Comparison of ENCODE assay signal across 18 cellular contexts in the genomic region with DNA sequence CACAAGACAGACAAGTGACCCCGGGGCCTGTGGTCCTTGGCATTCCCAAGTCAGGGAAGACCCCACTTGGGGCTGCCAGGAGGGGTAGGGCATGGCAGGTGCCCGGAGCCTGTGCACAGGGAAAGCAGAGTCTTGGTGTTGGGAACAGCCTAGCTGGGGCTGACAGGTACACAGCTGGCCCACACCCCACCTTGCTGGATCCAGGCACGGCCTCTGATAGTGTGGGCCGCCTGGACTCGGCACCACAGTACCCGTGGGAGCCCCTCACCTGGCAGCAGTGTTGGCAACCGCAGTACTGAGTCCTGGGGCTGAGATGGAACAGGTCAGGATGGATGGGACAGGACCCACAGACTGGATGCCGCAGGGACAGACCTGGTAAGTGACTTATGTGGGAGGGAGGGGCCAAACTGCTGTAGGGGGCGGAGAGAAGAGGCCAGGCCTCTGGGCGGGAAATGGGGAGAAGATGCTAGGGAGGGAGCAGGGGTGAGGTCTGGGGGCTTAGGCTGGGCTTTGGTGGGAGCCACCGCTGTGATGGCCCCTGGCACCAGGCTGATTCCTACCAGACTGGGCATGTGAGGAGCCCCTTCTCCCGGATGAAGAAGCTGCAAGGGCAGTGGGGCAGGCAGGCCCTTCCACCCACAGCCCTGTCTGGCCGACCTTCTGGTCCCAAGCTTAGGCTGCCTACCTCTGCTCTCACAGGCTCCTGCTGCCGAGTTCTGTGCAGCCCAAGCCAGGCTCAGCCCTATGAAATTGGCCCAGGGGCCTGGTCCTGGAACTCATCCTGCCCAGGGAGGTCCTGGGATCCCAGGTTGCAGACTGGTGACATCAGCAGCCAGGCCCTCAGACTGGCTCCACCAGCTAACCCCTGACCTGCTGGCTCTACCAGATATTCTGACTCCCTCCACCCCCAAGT. TPM values are rescaled to one million over a fixed set of nuclear protein-coding genes. Genes with fewer than 3 reads are reported as not detected.
DNase-seq lines count a peak whose midpoint lies in the region; ATAC-seq and TF ChIP-seq lines count a peak whose summit lies in the region.
"Had no signal": no experiment of that assay in that cellular context is flagged by ENCODE, and none has a peak within 500 bp of the region (broad histone marks: within the 10 kb centered on the region; RNA-seq: fewer than 3 reads in every experiment).

A gene (minus strand): TSS at position 357 of the 913 bp plus-strand sequence. CDS start 825 bp downstream, outside the sequence.

- no peaks in the 10 kb centered on the region for H4K20me1 ChIP-seq in HCT116 (ENCODE audit: insufficient read depth)

- H2AK5ac ChIP-seq in neuronal stem cell (ENCODE audit: low read depth, low read length) = no peak within 1 kb of the TSS

- H3K4me2 ChIP-seq in HCT116 (ENCODE audit: low read length) = no peak within 1 kb of the TSS
- no peak within 1 kb of the TSS for H3K4me2 ChIP-seq in neuronal stem cell (ENCODE audit: insufficient read depth, low read length, poor library complexity, severe bottlenecking)

- no peak within 1 kb of the TSS for H3K14ac ChIP-seq in neuronal stem cell (ENCODE audit: low read length)

- CTCF ChIA-PET in HCT116 (lab: Charles Lee) (no interaction called here), T-cell (lab: Charles Lee) (no interaction called here)

- H3K27ac Mint-ChIP-seq in T-cell = no peak within 1 kb of the TSS
- H3K27ac Mint-ChIP-seq: activated CD4-positive, alpha-beta T cell treated with anti-CD3 and anti-CD28 coated beads for 36 hours had no signal

- ATAC-seq in HCT116 = peak; percentile 48
- no peak for ATAC-seq in HG03196 (IDR thresholded peaks at IDR 0.05; ENCODE audit: unreplicated experiment)
- ATAC-seq in T-cell (replicated peaks in 1 of 4) = no peak
- ATAC-seq: activated CD4-positive, alpha-beta T cell treated with anti-CD3 and anti-CD28 coated beads for 36 hours; body of pancreas had no signal

- no peak within 1 kb of the TSS for H3K23ac ChIP-seq in neuronal stem cell (ENCODE audit: low read depth, low read length, poor library complexity)

- no peak for TF ChIP-seq RAD21 in HCT116 (IDR thresholded peaks at IDR 0.05; ENCODE audit: low read depth)

- no peak within 1 kb of the TSS for H3K9ac ChIP-seq in HCT116 (ENCODE audit: low read length)
- peak within 1 kb of the TSS; percentile 30 for H3K9ac ChIP-seq in neuronal stem cell (ENCODE audit: low read depth, low read length, poor library complexity)

- H3K27ac ChIP-seq in 22Rv1 (0 out of 2 replicates have a peak within 1 kb of the TSS, but pooled peaks have one; percentile 7), HCT116 (ENCODE audit: low read depth, low read length) (no peak within 1 kb of the TSS), esophagus (ENCODE audit: low read depth in 2 of 2, low read length in 1 of 2) (peak within 1 kb of the TSS; percentile 94 to 95), neuronal stem cell (replicated peaks; ENCODE audit: low read length) (no peak within 1 kb of the TSS)
- H3K27ac ChIP-seq: body of pancreas had no signal

- WGBS in esophagus, 2 donors = 65 to 70% methylated on average over 14 of the region's 14 CpGs
- no CpG with 5 or more reads among the region's 14 CpGs for WGBS in neuronal stem cell (ENCODE audit: extremely low coverage in 2 of 2, insufficient read length in 2 of 2, insufficient replicate concordance in 1 of 2), 2 donors

- H3K79me1 ChIP-seq in neuronal stem cell (ENCODE audit: low read depth, low read length) = no peaks in the 10 kb centered on the region

- POLR2A ChIA-PET in HCT116 (lab: Charles Lee) = interaction anchor here (2.2 kb wide), 1 partner anchor 8 kb away, joined by 8 read pairs; a partner anchor contains a TSS
- POLR2A ChIA-PET in T-cell (lab: Charles Lee) = no interaction called here

- peaks cover 10 to 14% of the 10 kb centered on the region in 2 experiments for H3K4me1 ChIP-seq in HCT116 (ENCODE audit: control insufficient read depth in 1 of 2, insufficient read depth in 2 of 2, low read length in 2 of 2)
- H3K4me1 ChIP-seq in esophagus (ENCODE audit: control insufficient read depth in 2 of 2, insufficient read depth in 2 of 2, low read length in 1 of 2) = peaks cover 6 to 34% of the 10 kb centered on the region in 2 donors
- H3K4me1 ChIP-seq in neuronal stem cell (ENCODE audit: control insufficient read depth in 2 of 2, insufficient read depth in 1 of 2, low read depth in 1 of 2, low read length in 2 of 2) = no peaks in the 10 kb centered on the region

- no peak within 1 kb of the TSS for H4K8ac ChIP-seq in neuronal stem cell (ENCODE audit: low read depth, low read length)

- H2BK120ac ChIP-seq in neuronal stem cell (ENCODE audit: low read depth, low read length) = no peak within 1 kb of the TSS

- H3K9me3 ChIP-seq in HCT116 (ENCODE audit: control insufficient read depth in 1 of 2, insufficient read depth in 1 of 2, low read depth in 1 of 2, low read length in 2 of 2) (no peaks in the 10 kb centered on the region), esophagus (ENCODE audit: control insufficient read depth in 2 of 2, insufficient read depth in 1 of 2, low read depth in 1 of 2, low read length in 1 of 2) (no peaks in the 10 kb centered on the region), neuronal stem cell (replicated peaks in 1 of 2; ENCODE audit: control insufficient read depth in 2 of 2, insufficient read depth in 1 of 2, low read depth in 1 of 2, low read length in 2 of 2) (no peaks in the 10 kb centered on the region)
- H3K9me3 ChIP-seq: body of pancreas had no signal

- TF ChIP-seq CTCF in 22Rv1 (IDR thresholded peaks at IDR 0.05) (no peak), HCT116 (IDR thresholded peaks at IDR 0.05 in 2 of 3, conservative IDR thresholded peaks at IDR 0.05 in 1 of 3; ENCODE audit: borderline replicate concordance in 1 of 3, insufficient read depth in 1 of 3, low read depth in 2 of 3, low read length in 2 of 3) (no peak)

- BruUV-seq in HCT116 (replicated peaks; lab: Mats Ljungman, UMichigan) = no TSS peak

- H2BK15ac ChIP-seq in neuronal stem cell (ENCODE audit: low read length) = no peak within 1 kb of the TSS

- no peaks in the 10 kb centered on the region for H3K9me3 Mint-ChIP-seq in T-cell
- H3K9me3 Mint-ChIP-seq: neural crest cell had no signal

- H3K4ac ChIP-seq in neuronal stem cell (ENCODE audit: low read length) = peak within 1 kb of the TSS; percentile 14

- H3K18ac ChIP-seq in neuronal stem cell (ENCODE audit: low read length) = no peak within 1 kb of the TSS

- no peaks in the 10 kb centered on the region for H3K27me3 Mint-ChIP-seq in T-cell
- H3K27me3 Mint-ChIP-seq: activated CD4-positive, alpha-beta T cell treated with anti-CD3 and anti-CD28 coated beads for 36 hours had no signal

- peaks cover 0 to 7% (median 0%) of the 10 kb centered on the region in 3 donors for H3K4me1 Mint-ChIP-seq in T-cell
- H3K4me1 Mint-ChIP-seq: activated CD4-positive, alpha-beta T cell treated with anti-CD3 and anti-CD28 coated beads for 36 hours; neural crest cell had no signal

- no peak for DNase-seq in HCT116 (ENCODE audit: low read depth, low spot score)
- no peak for DNase-seq in neuronal stem cell (ENCODE audit: low spot score)
- DNase-seq in AG08396 (ENCODE audit: low spot score) = no peak
- no peak for DNase-seq in T-cell
- DNase-seq in NCI-H1105 treated with DMSO at 0.1 percent for 48 hours (lab: John Stamatoyannopoulos, UW) = no peak
- DNase-seq: activated CD4-positive, alpha-beta T cell treated with anti-CD3 and anti-CD28 coated beads for 36 hours; activated CD8-positive, alpha-beta memory T cell treated with anti-CD3 and anti-CD28 coated beads, Interleukin-2, amount 50 U/mL, for 48 hours; activated naive CD4-positive, alpha-beta T cell treated with anti-CD3 and anti-CD28 coated beads, Interleukin-2, amount 50 U/mL, for 16 hours; body of pancreas; COR-L47; KBM-7; mesenchymal stem cell; NCI-H1092; T-helper 9 cell had no signal

- no peak within 1 kb of the TSS for H2BK12ac ChIP-seq in neuronal stem cell (ENCODE audit: low read length)

- no peak for TF ChIP-seq POLR2A in HCT116 (IDR thresholded peaks at IDR 0.05; ENCODE audit: borderline replicate concordance, extremely low read depth, insufficient read depth, insufficient read length)

- H3K4me3 Mint-ChIP-seq in T-cell = no peak within 1 kb of the TSS
- H3K4me3 Mint-ChIP-seq: activated CD4-positive, alpha-beta T cell treated with anti-CD3 and anti-CD28 coated beads for 36 hours; neural crest cell had no signal

- H3K9me2 ChIP-seq in HCT116 (ENCODE audit: insufficient read depth) = no peaks in the 10 kb centered on the region

- no peak within 1 kb of the TSS for H3K4me3 ChIP-seq in HCT116 (replicated peaks in 1 of 2; ENCODE audit: low read depth in 1 of 2, low read length in 2 of 2)
- H3K4me3 ChIP-seq in esophagus (ENCODE audit: low read depth in 1 of 2, low read length in 2 of 2) = peak within 1 kb of the TSS; percentile 53 to 62
- H3K4me3 ChIP-seq in neuronal stem cell (ENCODE audit: low read length in 2 of 2) = no peak within 1 kb of the TSS
- H3K4me3 ChIP-seq: body of pancreas had no signal

- H2BK5ac ChIP-seq in neuronal stem cell (ENCODE audit: low read length) = peak within 1 kb of the TSS; percentile 27

- no peaks in the 10 kb centered on the region for H3K36me3 ChIP-seq in HCT116 (ENCODE audit: control insufficient read depth in 1 of 2, insufficient read depth in 2 of 2, low read length in 2 of 2)
- H3K36me3 ChIP-seq in esophagus (ENCODE audit: control insufficient read depth in 2 of 2, insufficient read depth in 2 of 2, low read length in 1 of 2) = peaks cover 10 to 49% of the 10 kb centered on the region in 2 donors
- peaks cover 7 to 13% of the 10 kb centered on the region in 2 donors for H3K36me3 ChIP-seq in neuronal stem cell (replicated peaks in 1 of 2; ENCODE audit: control insufficient read depth in 2 of 2, insufficient read depth in 2 of 2, low read length in 2 of 2)

- RAD21 ChIA-PET in HCT116 (lab: Charles Lee; ENCODE audit: low non-redundant PET in 1 of 2, low total read pairs in 2 of 2, uncharacterized antibody in 2 of 2, unreplicated experiment in 2 of 2) = no interaction called here

- no peaks in the 10 kb centered on the region for H3K79me2 ChIP-seq in HCT116 (ENCODE audit: insufficient read depth, low read length)

- intact Hi-C loops in HCT116 (cut with micrococcal nuclease) = no loop called here

- H4K91ac ChIP-seq in neuronal stem cell (ENCODE audit: low read depth, low read length, poor library complexity) = no peak within 1 kb of the TSS

- H3K36me3 Mint-ChIP-seq in T-cell = peaks cover 38% of the 10 kb centered on the region

- no peak within 1 kb of the TSS for H2AFZ ChIP-seq in HCT116 (ENCODE audit: low read depth, low read length, poor library complexity, severe bottlenecking)
- no peak within 1 kb of the TSS for H2AFZ ChIP-seq in neuronal stem cell (ENCODE audit: low read length)

- H3K27me3 ChIP-seq in HCT116 (ENCODE audit: insufficient read depth, low read length) (no peaks in the 10 kb centered on the region), esophagus (ENCODE audit: control insufficient read depth in 1 of 2, insufficient read depth in 2 of 2, low read length in 2 of 2) (no peaks in the 10 kb centered on the region), neuronal stem cell (ENCODE audit: control insufficient read depth in 3 of 3, insufficient read depth in 3 of 3, low read depth in 1 of 3, low read length in 3 of 3) (no peaks in the 10 kb centered on the region)
- H3K27me3 ChIP-seq: body of pancreas had no signal

RNA-seq across cellular contexts. Expression of the gene that starts here (rescaled TPM):
- total RNA-seq in HCT116 (2021; ENCODE audit: unreplicated experiment) = 5.6 TPM
- polyA plus RNA-seq in HCT116 (2012) = 5.6 and 8.1 TPM in 2 replicates
- polyA plus RNA-seq in esophagus = 100 to 1,000 TPM; 609 to 890 TPM
- polyA plus RNA-seq in neuronal stem cell (2013, experiment 1 of 2) = 2.2 TPM
- polyA plus RNA-seq in neuronal stem cell (2013, experiment 2 of 2) = 2.3 TPM
- total RNA-seq in T-cell = 10 to 100 TPM in 2 of 5 donors, 1 to 10 TPM in 3; 4.9 to 13.5 (median 9.4) TPM

Comparison
In these comparisons a context has a peak if more than half of its experiments do, and no peak if none do; other contexts are left out.
1. H3K27ac ChIP-seq: peak in 22Rv1 (single experiment) and esophagus (2 of 2); none in HCT116 (single experiment) and neuronal stem cell (single experiment).
2. H3K4me3 ChIP-seq: peak in esophagus (2 of 2); none in HCT116 (0 of 2) and neuronal stem cell (0 of 2).